19 cellular contexts compared by ENCODE assay signal in genomic region chr9:6692433-6692832, GRCh38. TPM values are rescaled to one million over a fixed set of nuclear protein-coding genes. Genes with fewer than 3 reads are reported as not detected.
"Had no signal": no experiment of that assay in that cellular context is flagged by ENCODE, and none has a peak within 500 bp of the region (broad histone marks: within the 10 kb centered on the region; RNA-seq: fewer than 3 reads in every experiment).

No MANE protein-coding gene starts in this region.

- H3K9me3 Mint-ChIP-seq: activated CD4-positive, alpha-beta T cell treated with anti-CD3 and anti-CD28 coated beads, Interleukin-2, amount 10 ng/mL, durations not matched to agents 7 days and 5 days; activated T-helper 1 cell treated with anti-CD3 and anti-CD28 coated beads, Interleukin-12 subunit alpha, Interleukin-12 subunit beta, Interleukin-2, Interleukin-4 antibody, amounts not matched to agents 30 ng/mL and 10 ng/mL and 1 ng/mL, durations not matched to agents 14 hours and 24 hours and 36 hours; effector memory CD8-positive, alpha-beta T cell; naive thymus-derived CD8-positive, alpha-beta T cell had no signal

- H3K27me3 ChIP-seq: ascending aorta, breast epithelium, gastrocnemius medialis, heart right ventricle, pancreas, tibial artery had no signal

- DNase-seq: activated CD4-positive, alpha-beta T cell treated with anti-CD3 and anti-CD28 coated beads, Interleukin-2, amount 10 ng/mL, durations not matched to agents 7 days and 5 days; activated naive CD4-positive, alpha-beta T cell treated with Interleukin-2 at 50 U/mL for 16 hours; cerebellar nuclear complex; dermis blood vessel endothelial cell; effector memory CD8-positive, alpha-beta T cell; gastrocnemius medialis; heart right ventricle; mammary epithelial cell; mucosa of descending colon; naive thymus-derived CD8-positive, alpha-beta T cell; pancreas; stimulated activated CD4-positive, alpha-beta T cell treated with anti-CD3 and anti-CD28 coated beads, Interleukin-1b, Interleukin-23, amount 100 ng/mL, for 48 hours; tibial artery; WERI-Rb-1 had no signal

- H3K9me3 ChIP-seq: ascending aorta, breast epithelium, gastrocnemius medialis, heart right ventricle, mucosa of descending colon, pancreas, tibial artery had no signal

- H3K4me3 ChIP-seq: ascending aorta, breast epithelium, gastrocnemius medialis, heart right ventricle, mucosa of descending colon, pancreas, tibial artery had no signal

- H3K27ac Mint-ChIP-seq: activated CD4-positive, alpha-beta T cell treated with anti-CD3 and anti-CD28 coated beads, Interleukin-2, amount 10 ng/mL, durations not matched to agents 7 days and 5 days; activated T-helper 1 cell treated with anti-CD3 and anti-CD28 coated beads, Interleukin-12 subunit alpha, Interleukin-12 subunit beta, Interleukin-2, Interleukin-4 antibody, amounts not matched to agents 30 ng/mL and 10 ng/mL and 1 ng/mL, durations not matched to agents 14 hours and 24 hours and 36 hours; effector memory CD8-positive, alpha-beta T cell had no signal

- H3K4me3 Mint-ChIP-seq: activated CD4-positive, alpha-beta T cell treated with anti-CD3 and anti-CD28 coated beads, Interleukin-2, amount 10 ng/mL, durations not matched to agents 7 days and 5 days; activated T-helper 1 cell treated with anti-CD3 and anti-CD28 coated beads, Interleukin-12 subunit alpha, Interleukin-12 subunit beta, Interleukin-2, Interleukin-4 antibody, amounts not matched to agents 30 ng/mL and 10 ng/mL and 1 ng/mL, durations not matched to agents 14 hours and 24 hours and 36 hours; effector memory CD8-positive, alpha-beta T cell had no signal

- H3K36me3 ChIP-seq: ascending aorta, breast epithelium, gastrocnemius medialis, heart right ventricle, pancreas, tibial artery, WERI-Rb-1 had no signal

- H3K4me1 ChIP-seq: ascending aorta, breast epithelium, gastrocnemius medialis, pancreas, tibial artery had no signal

- ATAC-seq: effector memory CD8-positive, alpha-beta T cell; gastrocnemius medialis; heart right ventricle; left lobe of liver; mucosa of descending colon; naive thymus-derived CD8-positive, alpha-beta T cell; pancreas; sciatic nerve had no signal

- H3K27me3 Mint-ChIP-seq: activated CD4-positive, alpha-beta T cell treated with anti-CD3 and anti-CD28 coated beads, Interleukin-2, amount 10 ng/mL, durations not matched to agents 7 days and 5 days; effector memory CD8-positive, alpha-beta T cell; naive thymus-derived CD8-positive, alpha-beta T cell had no signal

- H3K27ac ChIP-seq: ascending aorta, breast epithelium, gastrocnemius medialis, heart right ventricle, pancreas, tibial artery, WERI-Rb-1 had no signal

RNA-seq across cellular contexts. Expression of gene GLDC, which starts 46.9 kb away (rescaled TPM):
- total RNA-seq: heart right ventricle; naive thymus-derived CD8-positive, alpha-beta T cell had no signal
